16 cellular contexts compared by ENCODE assay signal in genomic region chr16:70701596-70701995, GRCh38. TPM values are rescaled to one million over a fixed set of nuclear protein-coding genes. Genes with fewer than 3 reads are reported as not detected.
DNase-seq lines count a peak whose midpoint lies in the region; ATAC-seq and TF ChIP-seq lines count a peak whose summit lies in the region.
"Had no signal": no experiment of that assay in that cellular context is flagged by ENCODE, and none has a peak within 500 bp of the region (broad histone marks: within the 10 kb centered on the region; RNA-seq: fewer than 3 reads in every experiment).

No MANE protein-coding gene starts in this region.

- peak overlapping the region; percentile 96; a peak in 2 of 4 replicates for H3K27ac ChIP-seq in SK-N-SH (ENCODE audit: low read depth in 2 of 2, low read length in 1 of 2)
- peak overlapping the region; percentile 99 to 100 for H3K27ac ChIP-seq in tibial artery
- H3K27ac ChIP-seq in naive thymus-derived CD4-positive, alpha-beta T cell (ENCODE audit: low read depth, low read length): no peak overlapping the region

- H3K79me2 ChIP-seq in SK-N-SH (ENCODE audit: insufficient read depth): no peaks in the 10 kb centered on the region

- no peak for TF ChIP-seq RAD21 in SK-N-SH (IDR thresholded peaks at IDR 0.05; ENCODE audit: low read length)

- H2AFZ ChIP-seq in SK-N-SH (ENCODE audit: low read depth): no peak overlapping the region

- no peaks in the 10 kb centered on the region for H3K27me3 ChIP-seq in SK-N-SH (ENCODE audit: insufficient read depth)
- H3K27me3 ChIP-seq in tibial artery: no peaks in the 10 kb centered on the region
- no peaks in the 10 kb centered on the region for H3K27me3 ChIP-seq in naive thymus-derived CD4-positive, alpha-beta T cell (ENCODE audit: control insufficient read depth in 2 of 2, insufficient read depth in 2 of 2, low read length in 2 of 2)
- H3K27me3 ChIP-seq: MG63 had no signal

- CTCF ChIA-PET in SK-N-SH (lab: Yijun Ruan, JAX): interaction anchor here (0.9 to 3.3 kb wide), 2 partner anchors 47 to 68 kb away, joined by 3 to 24 read pairs; no protein-coding TSS in a partner anchor
- CTCF ChIA-PET in naive thymus-derived CD4-positive, alpha-beta T cell (lab: Charles Lee): no interaction called here

- no peak for TF ChIP-seq EP300 in SK-N-SH (IDR thresholded peaks at IDR 0.05; ENCODE audit: borderline replicate concordance in 1 of 2, low read depth in 1 of 2, low read length in 1 of 2)

- whole genome bisulfite sequencing in SK-N-SH (ENCODE audit: low lambda C conversion rate): 94% methylated on average over 7 of the region's 9 CpGs

- H3K9me2 ChIP-seq in SK-N-SH: no peaks in the 10 kb centered on the region

- POLR2A ChIA-PET in SK-N-SH (lab: Yijun Ruan, JAX): no interaction called here
- POLR2A ChIA-PET in naive thymus-derived CD4-positive, alpha-beta T cell (lab: Charles Lee): no interaction called here

- no peaks in the 10 kb centered on the region for H3K27me3 Mint-ChIP-seq in central memory CD8-positive, alpha-beta T cell
- H3K27me3 Mint-ChIP-seq in nephron (ENCODE audit: low read depth): peaks cover 7% of the 10 kb centered on the region
- H3K27me3 Mint-ChIP-seq in naive thymus-derived CD4-positive, alpha-beta T cell: no peaks in the 10 kb centered on the region
- H3K27me3 Mint-ChIP-seq: activated CD4-positive, alpha-beta memory T cell treated with anti-CD3 and anti-CD28 coated beads for 36 hours had no signal

- H3K4me3 ChIP-seq in SK-N-SH (ENCODE audit: low read depth in 2 of 2, low read length in 1 of 2) (no peak overlapping the region), tibial artery (no peak overlapping the region)
- no peak overlapping the region for H3K4me3 ChIP-seq in naive thymus-derived CD4-positive, alpha-beta T cell (ENCODE audit: low read length)
- H3K4me3 ChIP-seq: MG63 had no signal

- ATAC-seq in SK-N-SH treated with all-trans-retinoic acid at 6 μM for 48 hours (no peak), sciatic nerve (no peak)
- ATAC-seq in central memory CD8-positive, alpha-beta T cell (replicated peaks; ENCODE audit: extremely low read depth, poor library complexity, severe bottlenecking): no peak
- no peak for ATAC-seq in naive thymus-derived CD4-positive, alpha-beta T cell

- H3K4me1 ChIP-seq in SK-N-SH (ENCODE audit: control insufficient read depth in 1 of 2, insufficient read depth in 2 of 2, low read depth in 1 of 2, low read length in 1 of 2): peaks cover 43 to 78% of the 10 kb centered on the region in 2 experiments; a peak in 3 of 4 replicates
- peaks cover under 1 to 100% (median 96%) of the 10 kb centered on the region in 4 donors for H3K4me1 ChIP-seq in tibial artery
- H3K4me1 ChIP-seq in naive thymus-derived CD4-positive, alpha-beta T cell (ENCODE audit: control insufficient read depth in 2 of 2, insufficient read depth in 2 of 2, low read length in 2 of 2): peaks cover 0 to 9% of the 10 kb centered on the region in 2 donors

- H3K9me3 ChIP-seq in SK-N-SH (no peaks in the 10 kb centered on the region), tibial artery (no peaks in the 10 kb centered on the region)
- no peaks in the 10 kb centered on the region for H3K9me3 ChIP-seq in naive thymus-derived CD4-positive, alpha-beta T cell (ENCODE audit: control insufficient read depth in 2 of 3, low read length in 3 of 3)
- H3K9me3 ChIP-seq: MG63 had no signal

- intact Hi-C loops in tibial artery (cut with DNase I; ENCODE audit: low total_unique reads): loop anchor here (5.0 kb wide), 1 partner anchor 36 kb away; no protein-coding TSS in a partner anchor
- intact Hi-C loops in naive thymus-derived CD4-positive, alpha-beta T cell (cut with micrococcal nuclease): no loop called here
- intact Hi-C loops in sciatic nerve (cut with DNase I): no loop called here

- no peaks in the 10 kb centered on the region for H3K9me3 Mint-ChIP-seq in central memory CD8-positive, alpha-beta T cell
- no peaks in the 10 kb centered on the region for H3K9me3 Mint-ChIP-seq in nephron
- H3K9me3 Mint-ChIP-seq in naive thymus-derived CD4-positive, alpha-beta T cell: no peaks in the 10 kb centered on the region
- H3K9me3 Mint-ChIP-seq: activated CD4-positive, alpha-beta memory T cell treated with anti-CD3 and anti-CD28 coated beads for 36 hours had no signal

- H4K20me1 ChIP-seq in SK-N-SH (ENCODE audit: insufficient read depth): no peaks in the 10 kb centered on the region

- no peak overlapping the region for H3K4me3 Mint-ChIP-seq in central memory CD8-positive, alpha-beta T cell
- peak overlapping the region in 2 of 3 experiments; percentile 18 to 63 for H3K4me3 Mint-ChIP-seq in nephron
- H3K4me3 Mint-ChIP-seq in naive thymus-derived CD4-positive, alpha-beta T cell: no peak overlapping the region
- H3K4me3 Mint-ChIP-seq: activated CD4-positive, alpha-beta memory T cell treated with anti-CD3 and anti-CD28 coated beads for 36 hours had no signal

- peaks cover 5% of the 10 kb centered on the region for H3K36me3 Mint-ChIP-seq in central memory CD8-positive, alpha-beta T cell (ENCODE audit: insufficient read depth)
- peaks cover 4% of the 10 kb centered on the region for H3K36me3 Mint-ChIP-seq in nephron (ENCODE audit: low read depth)
- peaks cover 0 to 5% (median 0%) of the 10 kb centered on the region in 5 donors for H3K36me3 Mint-ChIP-seq in naive thymus-derived CD4-positive, alpha-beta T cell

- peaks cover 17% of the 10 kb centered on the region for H3F3A ChIP-seq in SK-N-SH (replicated peaks; ENCODE audit: insufficient read depth)

- H3K36me3 ChIP-seq in SK-N-SH (replicated peaks in 1 of 2; ENCODE audit: control insufficient read depth in 1 of 2, insufficient read depth in 2 of 2, low read length in 1 of 2): no peaks in the 10 kb centered on the region
- peaks cover 0 to 5% (median 0%) of the 10 kb centered on the region in 3 donors for H3K36me3 ChIP-seq in tibial artery
- peaks cover 0 to 21% (median 0%) of the 10 kb centered on the region in 3 experiments for H3K36me3 ChIP-seq in naive thymus-derived CD4-positive, alpha-beta T cell (ENCODE audit: control insufficient read depth in 2 of 3, insufficient read depth in 3 of 3, low read length in 3 of 3)
- H3K36me3 ChIP-seq: MG63 had no signal

- no peak overlapping the region for H3K9ac ChIP-seq in SK-N-SH

- peak overlapping the region; percentile 75 for H3K27ac Mint-ChIP-seq in central memory CD8-positive, alpha-beta T cell (ENCODE audit: low read depth)
- H3K27ac Mint-ChIP-seq in nephron: peak overlapping the region; percentile 89 to 94 (median 94)
- H3K27ac Mint-ChIP-seq in naive thymus-derived CD4-positive, alpha-beta T cell: peak overlapping the region in 3 of 9 donors; percentile 21 to 52 (median 38)
- H3K27ac Mint-ChIP-seq: activated CD4-positive, alpha-beta memory T cell treated with anti-CD3 and anti-CD28 coated beads for 36 hours had no signal

- no peak overlapping the region for H3K4me2 ChIP-seq in SK-N-SH

- no peak for DNase-seq in SK-N-SH
- DNase-seq in central memory CD8-positive, alpha-beta T cell (ENCODE audit: low spot score in 2 of 2): no peak
- no peak for DNase-seq in tibial artery
- no peak for DNase-seq in naive thymus-derived CD4-positive, alpha-beta T cell
- DNase-seq in NCI-H146 (lab: John Stamatoyannopoulos, UW): no peak
- no peak for DNase-seq in sciatic nerve (ENCODE audit: low spot score)
- DNase-seq: 8988T; activated CD4-positive, alpha-beta memory T cell treated with anti-CD3 and anti-CD28 coated beads for 36 hours; activated gamma-delta T cell treated with Interleukin-2 at 50 U/mL for 16 hours; dermis blood vessel endothelial cell; MG63; NCI-H2227 treated with DMSO at 0.1 percent for 48 hours; stimulated activated CD4-positive, alpha-beta T cell treated with anti-CD3 and anti-CD28 coated beads, Interleukin-4, amount 100 ng/mL, for 1 hour; T-helper 1 cell had no signal

- TF ChIP-seq CTCF in SK-N-SH (IDR thresholded peaks at IDR 0.05): no peak
- TF ChIP-seq CTCF in nephron (IDR thresholded peaks at IDR 0.05; ENCODE audit: unreplicated experiment in 3 of 3): no peak
- no peak for TF ChIP-seq CTCF in tibial artery (IDR thresholded peaks at IDR 0.05)

- peaks cover 19% of the 10 kb centered on the region for H3K4me1 Mint-ChIP-seq in central memory CD8-positive, alpha-beta T cell
- peaks cover 76% of the 10 kb centered on the region for H3K4me1 Mint-ChIP-seq in nephron
- peaks cover 4 to 22% (median 11%) of the 10 kb centered on the region in 7 donors for H3K4me1 Mint-ChIP-seq in naive thymus-derived CD4-positive, alpha-beta T cell

TF ChIP-seq in SK-N-SH treated with all-trans-retinoic acid at 6 μM for 48 hours, 23 proteins besides CTCF, POLR2A, EP300 and RAD21 (continues in another document):
- no peak for TF ChIP-seq ISL1 (CRISPR knock-in tag; IDR thresholded peaks at IDR 0.05)
- no peak for TF ChIP-seq PPARA (CRISPR knock-in tag; IDR thresholded peaks at IDR 0.05; ENCODE audit: borderline replicate concordance)
- no peak for TF ChIP-seq TOX (CRISPR knock-in tag; IDR thresholded peaks at IDR 0.05; ENCODE audit: borderline replicate concordance)
- no peak for TF ChIP-seq GLIS3 (CRISPR knock-in tag; IDR thresholded peaks at IDR 0.05)
- no peak for TF ChIP-seq POU6F1 (CRISPR knock-in tag; IDR thresholded peaks at IDR 0.05; ENCODE audit: borderline replicate concordance, low read depth)
- TF ChIP-seq ZNF8 (CRISPR knock-in tag; IDR thresholded peaks at IDR 0.05): no peak

RNA-seq across cellular contexts. Expression of gene MTSS2, which starts 15.7 kb away (rescaled TPM):
- polyA plus RNA-seq in SK-N-SH (2012; rRNA removed): 41.3 and 54.1 TPM in 2 replicates
- 25.3 and 37.7 TPM in 2 replicates for polyA plus RNA-seq in SK-N-SH (2012; cell fraction: cytosol; rRNA removed)
- 114 and 150 TPM in 2 replicates for polyA plus RNA-seq in SK-N-SH (2012; cell fraction: nucleus; rRNA removed)
- total RNA-seq in naive thymus-derived CD4-positive, alpha-beta T cell: 10 to 100 TPM in 3 of 5 experiments, 1 to 10 TPM in 2; 1.4 to 16.7 (median 11.5) TPM
- polyA plus RNA-seq in naive thymus-derived CD4-positive, alpha-beta T cell: not detected
- total RNA-seq in sciatic nerve: 75.9 TPM

RNA-seq across cellular contexts. Expression of gene IL34, which starts 55.2 kb away (rescaled TPM):
- polyA plus RNA-seq in SK-N-SH (2012; rRNA removed): 0.18 and 0.19 TPM in 2 replicates
- polyA plus RNA-seq in SK-N-SH (2012; cell fraction: cytosol; rRNA removed): 0.17 and 0.26 TPM in 2 replicates
- polyA plus RNA-seq in SK-N-SH (2012; cell fraction: nucleus; rRNA removed): 0.27 and 0.36 TPM in 2 replicates
- 1 to 10 TPM in 1 of 5 experiments, under 1 TPM in 2, not detected in 2; 0.38 to 1.1 (median 0.50) TPM for total RNA-seq in naive thymus-derived CD4-positive, alpha-beta T cell
- polyA plus RNA-seq in naive thymus-derived CD4-positive, alpha-beta T cell: not detected
- 64.0 TPM for total RNA-seq in sciatic nerve
- total RNA-seq: activated CD4-positive, alpha-beta memory T cell treated with anti-CD3 and anti-CD28 coated beads for 36 hours had no signal

Comparison
In these comparisons a context has a peak if more than half of its experiments do, and no peak if none do; other contexts are left out.
1. H3K4me3 Mint-ChIP-seq: peak in nephron (2 of 3); none in central memory CD8-positive, alpha-beta T cell (single experiment) and naive thymus-derived CD4-positive, alpha-beta T cell (0 of 10).
2. RNA of gene IL34, which starts 55.2 kb away (total RNA-seq): 64.0 TPM in sciatic nerve (single experiment); 0.38 to 1.1 TPM in naive thymus-derived CD4-positive, alpha-beta T cell; every median in the first group is over 10 times any median in the second.